In the genomic region with DNA sequence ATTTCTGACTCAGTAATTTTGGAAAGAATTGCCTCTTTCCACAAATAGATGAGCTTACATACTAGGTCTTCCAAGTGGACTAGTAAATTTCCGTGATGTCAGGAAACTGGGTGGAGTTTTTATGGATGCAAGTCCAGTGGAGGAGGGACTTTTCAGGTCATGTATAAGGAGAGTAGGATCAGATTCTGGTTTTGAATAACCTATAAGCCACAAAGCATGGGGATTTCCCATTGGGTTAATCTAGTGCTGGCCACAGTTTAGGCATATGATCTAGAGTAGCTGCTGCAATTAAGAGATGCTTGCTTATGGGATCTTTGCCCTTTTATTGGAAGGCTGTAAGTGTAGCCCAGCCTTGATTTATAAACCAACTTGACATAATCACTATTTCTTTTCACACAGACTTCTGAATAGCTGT, we compare ENCODE assay signal across 9 cellular contexts. TPM values are rescaled to one million over a fixed set of nuclear protein-coding genes. Genes with fewer than 3 reads are reported as not detected.
DNase-seq lines count a peak whose midpoint lies in the region; ATAC-seq and TF ChIP-seq lines count a peak whose summit lies in the region.
"Had no signal": no experiment of that assay in that cellular context is flagged by ENCODE, and none has a peak within 500 bp of the region (broad histone marks: within the 10 kb centered on the region; RNA-seq: fewer than 3 reads in every experiment).

No MANE protein-coding gene starts in this region.

- peaks cover 23% of the 10 kb centered on the region for H3K4me1 Mint-ChIP-seq in endodermal cell
- H3K4me1 Mint-ChIP-seq in T-cell: peaks cover 27 to 38% (median 30%) of the 10 kb centered on the region in 3 donors

- no peaks in the 10 kb centered on the region for H3K27me3 Mint-ChIP-seq in endodermal cell (ENCODE audit: insufficient read depth)
- no peaks in the 10 kb centered on the region for H3K27me3 Mint-ChIP-seq in T-cell

- H4K20me1 ChIP-seq in GM23248 (ENCODE audit: insufficient read depth) (no peaks in the 10 kb centered on the region), KMS-11 (ENCODE audit: insufficient read depth) (no peaks in the 10 kb centered on the region)

- in situ Hi-C loops in GM23248 (cut with MboI): no loop called here

- TF ChIP-seq CTCF in KMS-11 (conservative IDR thresholded peaks at IDR 0.05; ENCODE audit: low read depth, low read length) (no peak), endodermal cell (conservative IDR thresholded peaks at IDR 0.05) (no peak)

- DNase-seq in NCI-H146 (lab: John Stamatoyannopoulos, UW): peak; percentile 10
- DNase-seq in NCI-H146 treated with DMSO at 0.1 percent for 48 hours (lab: John Stamatoyannopoulos, UW; ENCODE audit: unreplicated experiment): no peak
- peak; percentile 88 for DNase-seq in GM23248
- peak; percentile 52 for DNase-seq in pons (ENCODE audit: low spot score)
- DNase-seq in endodermal cell: no peak
- no peak for DNase-seq in T-cell

- H3K9me2 ChIP-seq in GM23248 (ENCODE audit: insufficient read depth): no peaks in the 10 kb centered on the region

- no peak overlapping the region for H3K9ac ChIP-seq in GM23248
- no peak overlapping the region for H3K9ac ChIP-seq in KMS-11
- no peak overlapping the region for H3K9ac ChIP-seq in duodenal mucosa (ENCODE audit: low read depth in 1 of 2, low read length in 2 of 2)
- H3K9ac ChIP-seq in endodermal cell (ENCODE audit: extremely low read depth, low read length, poor library complexity, severe bottlenecking): no peak overlapping the region
- H3K9ac ChIP-seq: BLaER1 treated with 17β-estradiol and CSF1 and Interleukin-3, amounts not matched to agents 10 nM and 100 nM had no signal

- no peak overlapping the region for H3K27ac Mint-ChIP-seq in endodermal cell
- no peak overlapping the region for H3K27ac Mint-ChIP-seq in T-cell

- H3K4me2 ChIP-seq in GM23248 (ENCODE audit: unreplicated experiment) (peak overlapping the region; percentile 48), KMS-11 (peak overlapping the region; percentile 95)

- H3K4me3 Mint-ChIP-seq in endodermal cell (no peak overlapping the region), T-cell (no peak overlapping the region)

- H3K27ac ChIP-seq in GM23248 (peak overlapping the region; percentile 46), KMS-11 (peak overlapping the region; percentile 51), duodenal mucosa (ENCODE audit: low read depth, low read length) (peak overlapping the region; percentile 3), endodermal cell (ENCODE audit: low read depth, low read length) (no peak overlapping the region)
- H3K27ac ChIP-seq: BLaER1 treated with 17β-estradiol and CSF1 and Interleukin-3, amounts not matched to agents 10 nM and 100 nM had no signal

- H3K4me1 ChIP-seq in GM23248 (ENCODE audit: insufficient read depth) (peaks cover 23% of the 10 kb centered on the region), KMS-11 (ENCODE audit: low read depth, poor library complexity, severe bottlenecking) (peaks cover 63% of the 10 kb centered on the region), duodenal mucosa (ENCODE audit: control insufficient read depth in 1 of 2, insufficient read depth in 2 of 2, low read length in 2 of 2) (peaks cover 27 to 68% of the 10 kb centered on the region in 2 donors), endodermal cell (ENCODE audit: control insufficient read depth, insufficient read depth, low read length) (no peaks in the 10 kb centered on the region)

- no peaks in the 10 kb centered on the region; the same call in 1 of the 2 replicates for H3F3A ChIP-seq in GM23248 (ENCODE audit: insufficient read depth)

- H3K36me3 Mint-ChIP-seq in endodermal cell (ENCODE audit: low read depth) (no peaks in the 10 kb centered on the region), T-cell (peaks cover 8% of the 10 kb centered on the region)

- WGBS in GM23248 (ENCODE audit: low coverage in 1 of 2, low lambda C conversion rate in 2 of 2, missing lambda C conversion rate in 2 of 2), 2 experiments: 9 to 11% methylated on average over 1 of the region's 1 CpG
- 91 to 100% methylated on average over 1 of the region's 1 CpG for WGBS in endodermal cell (ENCODE audit: insufficient coverage in 1 of 2, insufficient read length in 1 of 2), 2 experiments

- POLR2A ChIA-PET in T-cell (lab: Charles Lee): interaction anchor here (0.7 kb wide), 3 partner anchors 20 to 257 kb away, joined by 3 to 5 read pairs (median 4); no protein-coding TSS in a partner anchor

- CTCF ChIA-PET in T-cell (lab: Charles Lee): interaction anchor here in 1 of 2 donors (0.6 to 1.2 kb wide), 2 partner anchors 31 to 45 kb away, joined by 4 read pairs; no protein-coding TSS in a partner anchor

- no peak for ATAC-seq in T-cell (replicated peaks in 1 of 4)

- H3K79me2 ChIP-seq in GM23248 (ENCODE audit: insufficient read depth): peaks cover 89% of the 10 kb centered on the region
- peaks cover 10% of the 10 kb centered on the region; the same call in 1 of the 2 replicates for H3K79me2 ChIP-seq in KMS-11 (ENCODE audit: insufficient read depth, low read depth)

- H3K4me3 ChIP-seq in GM23248 (no peak overlapping the region), KMS-11 (IDR thresholded peaks at IDR 0.05; ENCODE audit: insufficient read depth, low read depth, low read length) (no peak overlapping the region), duodenal mucosa (ENCODE audit: low read depth in 1 of 2, low read length in 2 of 2) (no peak overlapping the region), endodermal cell (ENCODE audit: low read length) (no peak overlapping the region)
- H3K4me3 ChIP-seq: BLaER1 treated with 17β-estradiol and CSF1 and Interleukin-3, amounts not matched to agents 10 nM and 100 nM had no signal

- H3K27me3 ChIP-seq in GM23248 (replicated peaks; ENCODE audit: insufficient read depth) (no peaks in the 10 kb centered on the region), KMS-11 (ENCODE audit: insufficient read depth, low read depth) (no peaks in the 10 kb centered on the region), duodenal mucosa (ENCODE audit: control insufficient read depth in 1 of 2, insufficient read depth in 2 of 2, low read length in 2 of 2) (no peaks in the 10 kb centered on the region), endodermal cell (ENCODE audit: control insufficient read depth, insufficient read depth, low read length, poor library complexity, severe bottlenecking) (no peaks in the 10 kb centered on the region)
- H3K27me3 ChIP-seq: BLaER1 treated with 17β-estradiol and CSF1 and Interleukin-3, amounts not matched to agents 10 nM and 100 nM had no signal

- no peak overlapping the region for H2AFZ ChIP-seq in GM23248
- no peak overlapping the region for H2AFZ ChIP-seq in KMS-11 (ENCODE audit: low read depth)

- no peaks in the 10 kb centered on the region for H3K36me3 ChIP-seq in GM23248 (ENCODE audit: low read depth)
- no peaks in the 10 kb centered on the region for H3K36me3 ChIP-seq in KMS-11 (ENCODE audit: insufficient read depth)
- no peaks in the 10 kb centered on the region for H3K36me3 ChIP-seq in duodenal mucosa (ENCODE audit: control insufficient read depth in 1 of 2, insufficient read depth in 2 of 2, low read length in 2 of 2)
- no peaks in the 10 kb centered on the region for H3K36me3 ChIP-seq in endodermal cell (ENCODE audit: control insufficient read depth, insufficient read depth, low read length)

- no peaks in the 10 kb centered on the region for H3K9me3 Mint-ChIP-seq in endodermal cell
- H3K9me3 Mint-ChIP-seq in T-cell: no peaks in the 10 kb centered on the region

- H3K9me3 ChIP-seq in GM23248 (ENCODE audit: low read depth) (no peaks in the 10 kb centered on the region), duodenal mucosa (ENCODE audit: control insufficient read depth in 1 of 2, low read length in 2 of 2) (no peaks in the 10 kb centered on the region), endodermal cell (ENCODE audit: control insufficient read depth, low read length) (no peaks in the 10 kb centered on the region)
- H3K9me3 ChIP-seq: BLaER1 treated with 17β-estradiol and CSF1 and Interleukin-3, amounts not matched to agents 10 nM and 100 nM had no signal

RNA-seq across cellular contexts. Expression of gene STK38L, which starts 33.8 kb away (rescaled TPM):
- 16.8 and 38.7 TPM in 2 replicates for total RNA-seq in GM23248 (2014; rRNA removed; shearing (Covaris generic))
- polyA plus RNA-seq in GM23248 (2016; fragmentation: Nextera tagmentation; extraction: Ambion mirVana): 16.0 and 19.9 TPM in 2 replicates
- 10 to 100 TPM; 33.2 to 78.3 TPM for total RNA-seq in endodermal cell
- polyA plus RNA-seq in endodermal cell (2013, experiment 1 of 2): 30.1 TPM
- 28.9 TPM for polyA plus RNA-seq in endodermal cell (2013, experiment 2 of 2)
- total RNA-seq in T-cell: 10 to 100 TPM; 13.5 to 19.6 (median 18.3) TPM

RNA-seq across cellular contexts. Expression of gene BMAL2, which starts 54.8 kb away (rescaled TPM):
- 27.3 and 28.7 TPM in 2 replicates for total RNA-seq in GM23248 (2014; rRNA removed; shearing (Covaris generic))
- 14.8 and 14.9 TPM in 2 replicates for polyA plus RNA-seq in GM23248 (2016; fragmentation: Nextera tagmentation; extraction: Ambion mirVana)
- total RNA-seq in endodermal cell: 10 to 100 TPM; 20.3 to 31.0 TPM
- 3.8 TPM for polyA plus RNA-seq in endodermal cell (2013, experiment 1 of 2)
- polyA plus RNA-seq in endodermal cell (2013, experiment 2 of 2): 4.1 TPM
- 1 to 10 TPM in 1 of 5 donors, under 1 TPM in 4; 0.28 to 1.2 (median 0.70) TPM for total RNA-seq in T-cell

Comparison
In these comparisons a context has a peak if more than half of its experiments do, and no peak if none do; other contexts are left out.
1. DNase-seq: peak in NCI-H146 (single experiment), GM23248 (single experiment) and pons (single experiment); none in NCI-H146 treated with DMSO at 0.1 percent for 48 hours (single experiment), endodermal cell (single experiment) and T-cell (0 of 34).
2. RNA of gene BMAL2, which starts 54.8 kb away (total RNA-seq): 20.3 to 31.0 TPM in endodermal cell and 27.3 to 28.7 TPM in GM23248; 0.28 to 1.2 TPM in T-cell; every median in the first group is over 4 times any median in the second.